ENCODE assay signal across 2 cellular contexts in genomic region chr2:173354073-173354600, GRCh38.
TF ChIP-seq lines count a peak whose summit lies in the region.

No MANE protein-coding gene starts in this region.

TF ChIP-seq in HEK293, 187 proteins besides CTCF, POLR2A, EP300 and RAD21 (continued from another document):
- TF ChIP-seq ZNF692 (tag by site-specific recombination; IDR thresholded peaks at IDR 0.05) (peak; percentile 54), ZNF211 (tag by site-specific recombination; IDR thresholded peaks at IDR 0.05; ENCODE audit: low read depth) (no peak), PRDM6 (tag by site-specific recombination; IDR thresholded peaks at IDR 0.05) (peak; percentile 50; the same call in 1 of the 2 replicates), TRIM28 (IDR thresholded peaks at IDR 0.05; ENCODE audit: borderline replicate concordance, low read length) (0 out of 2 replicates have a peak, but pooled peaks have one; percentile 15), ZNF670 (tag by site-specific recombination; IDR thresholded peaks at IDR 0.05; ENCODE audit: low read depth) (no peak), ZBTB20 (tag by site-specific recombination; IDR thresholded peaks at IDR 0.05) (peak; percentile 48; the same call in 1 of the 2 replicates), ZNF2 (tag by site-specific recombination; IDR thresholded peaks at IDR 0.05) (no peak), ZNF362 (tag by site-specific recombination; IDR thresholded peaks at IDR 0.05) (no peak), MYNN (tag by site-specific recombination; IDR thresholded peaks at IDR 0.05; ENCODE audit: borderline replicate concordance) (no peak), GFI1B (tag by site-specific recombination; IDR thresholded peaks at IDR 0.05) (peak; percentile 27; the same call in 1 of the 2 replicates), ZNF138 (tag by site-specific recombination; IDR thresholded peaks at IDR 0.05; ENCODE audit: borderline replicate concordance) (no peak)

TF ChIP-seq in K562, 482 proteins besides CTCF, POLR2A, EP300 and RAD21 (continued from another document and continues in another):
- TF ChIP-seq ELK1 (CRISPR knock-in tag; IDR thresholded peaks at IDR 0.05) (no peak), RBBP5 (IDR thresholded peaks at IDR 0.05; ENCODE audit: borderline replicate concordance, insufficient read depth, low read length, poor library complexity, severe bottlenecking) (no peak), KAT2B (IDR thresholded peaks at IDR 0.05; ENCODE audit: low read depth, low read length) (no peak), RBM15 (IDR thresholded peaks at IDR 0.05; ENCODE audit: insufficient read depth, low read length) (no peak), CAMTA2 (CRISPR knock-in tag; conservative IDR thresholded peaks at IDR 0.05) (no peak), CLOCK (CRISPR knock-in tag; IDR thresholded peaks at IDR 0.05; ENCODE audit: borderline replicate concordance) (no peak), TRIM28 (IDR thresholded peaks at IDR 0.05) (no peak), ZNF280B (CRISPR knock-in tag; IDR thresholded peaks at IDR 0.05) (no peak), ARID1B (IDR thresholded peaks at IDR 0.05) (peak; percentile 57), NFXL1 (CRISPR knock-in tag; IDR thresholded peaks at IDR 0.05) (no peak), SNIP1 (IDR thresholded peaks at IDR 0.05; ENCODE audit: low read depth) (0 out of 2 replicates have a peak, but pooled peaks have one; percentile 6), ZNF41 (CRISPR knock-in tag; conservative IDR thresholded peaks at IDR 0.05) (no peak), MECOM (CRISPR knock-in tag; IDR thresholded peaks at IDR 0.05) (no peak), LEF1 (IDR thresholded peaks at IDR 0.05) (0 out of 2 replicates have a peak, but pooled peaks have one; percentile 39), HDAC3 (IDR thresholded peaks at IDR 0.05; ENCODE audit: borderline replicate concordance, partially characterized antibody) (peak; percentile 42), HES1 (IDR thresholded peaks at IDR 0.05; ENCODE audit: low read depth) (peak; percentile 71; the same call in 1 of the 2 replicates), GTF3C2 (IDR thresholded peaks at IDR 0.05; ENCODE audit: borderline replicate concordance, extremely low read depth, insufficient read length) (no peak), THAP7 (CRISPR knock-in tag; IDR thresholded peaks at IDR 0.05) (no peak), TAF7 (tag; IDR thresholded peaks at IDR 0.05) (0 out of 2 replicates have a peak, but pooled peaks have one; percentile 25), DNMT1 (IDR thresholded peaks at IDR 0.05) (no peak), ZC3H8 (IDR thresholded peaks at IDR 0.05) (0 out of 2 replicates have a peak, but pooled peaks have one; percentile 24), ETV1 (tag; conservative IDR thresholded peaks at IDR 0.05; ENCODE audit: low read depth) (0 out of 2 replicates have a peak, but pooled peaks have one; percentile 11), SAP30 (IDR thresholded peaks at IDR 0.05; ENCODE audit: borderline replicate concordance, insufficient read depth, low read depth, low read length, poor library complexity, severe bottlenecking) (no peak), ZNF316 (IDR thresholded peaks at IDR 0.05) (no peak), TEAD4 (IDR thresholded peaks at IDR 0.05; ENCODE audit: low read length) (peak; percentile 58; the same call in 1 of the 2 replicates), TEAD4 (CRISPR knock-in tag; IDR thresholded peaks at IDR 0.05; ENCODE audit: borderline replicate concordance) (no peak), ZNF23 (CRISPR knock-in tag; IDR thresholded peaks at IDR 0.05) (no peak), CBFA2T2 (conservative IDR thresholded peaks at IDR 0.05) (no peak), HNRNPLL (IDR thresholded peaks at IDR 0.05; ENCODE audit: low read depth, low read length, poor library complexity, severe bottlenecking) (no peak), THRB (CRISPR knock-in tag; conservative IDR thresholded peaks at IDR 0.05) (0 out of 2 replicates have a peak, but pooled peaks have one; percentile 11), PHF8 (IDR thresholded peaks at IDR 0.05; ENCODE audit: borderline replicate concordance, low read length) (no peak), GABPA (tag; conservative IDR thresholded peaks at IDR 0.05; ENCODE audit: low read depth) (no peak), SUPT5H (IDR thresholded peaks at IDR 0.05) (no peak; the same call in 1 of the 2 replicates), TCFL5 (CRISPR knock-in tag; conservative IDR thresholded peaks at IDR 0.05) (no peak), ATF6 (CRISPR knock-in tag; IDR thresholded peaks at IDR 0.05) (no peak), ETS1 (conservative IDR thresholded peaks at IDR 0.05; ENCODE audit: control insufficient read depth, low read depth, low read length) (no peak), HSF4 (CRISPR knock-in tag; IDR thresholded peaks at IDR 0.05; ENCODE audit: borderline replicate concordance) (no peak), BMI1 (IDR thresholded peaks at IDR 0.05; ENCODE audit: low read length) (0 out of 2 replicates have a peak, but pooled peaks have one; percentile 22), SMARCE1 (IDR thresholded peaks at IDR 0.05) (peak; percentile 47; the same call in 1 of the 2 replicates), KDM1A (IDR thresholded peaks at IDR 0.05) (peak; percentile 92 to 93), ZC3H11A (IDR thresholded peaks at IDR 0.05; ENCODE audit: low read depth, low read length) (no peak), GABPB2 (CRISPR knock-in tag; conservative IDR thresholded peaks at IDR 0.05) (no peak), CREB5 (CRISPR knock-in tag; IDR thresholded peaks at IDR 0.05) (no peak)
